13 cellular contexts compared by ENCODE assay signal in the genomic region with DNA sequence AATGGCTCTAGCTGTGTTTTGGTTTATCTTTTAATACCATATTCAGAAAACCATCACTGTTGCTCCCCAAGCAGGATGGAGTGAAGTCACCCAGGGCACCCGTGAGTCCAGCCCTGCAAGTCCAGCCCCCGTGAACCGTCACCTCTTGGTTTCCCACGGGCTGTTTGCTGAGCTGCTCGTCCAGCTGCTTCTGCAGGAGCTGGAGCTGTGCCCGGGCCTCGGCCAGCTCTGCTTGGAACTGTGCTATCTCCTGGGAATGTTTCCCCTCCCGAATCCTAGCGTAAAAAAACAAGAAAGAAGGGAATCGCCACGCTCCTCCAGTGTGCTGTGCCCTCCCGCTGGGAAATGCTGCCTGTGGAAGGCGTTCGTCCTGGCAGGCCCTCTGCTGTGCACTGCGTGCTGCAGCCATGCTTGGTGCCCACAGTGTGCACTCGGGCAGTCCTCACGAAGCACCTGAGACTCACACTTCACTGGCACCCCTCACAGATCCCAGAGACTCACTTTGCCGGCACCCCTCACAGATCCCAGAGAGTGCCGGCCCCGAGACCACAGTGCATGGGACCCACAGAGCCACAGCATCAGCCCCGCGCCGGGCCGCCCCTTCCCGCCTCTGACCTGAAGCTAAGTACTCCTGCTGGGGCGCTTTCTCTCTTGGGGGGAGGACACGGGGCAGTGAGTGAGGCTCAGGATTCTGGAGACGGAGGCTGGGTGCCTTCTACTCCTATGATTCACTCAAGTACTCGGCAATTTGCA. TPM values are rescaled to one million over a fixed set of nuclear protein-coding genes. Genes with fewer than 3 reads are reported as not detected.
DNase-seq lines count a peak whose midpoint lies in the region; ATAC-seq lines count a peak whose summit lies in the region.
"Had no signal": no experiment of that assay in that cellular context is flagged by ENCODE, and none has a peak within 500 bp of the region (broad histone marks: within the 10 kb centered on the region; RNA-seq: fewer than 3 reads in every experiment).

No MANE protein-coding gene starts in this region.

- H3K27me3 ChIP-seq in skeletal muscle tissue (ENCODE audit: control insufficient read depth in 3 of 3, insufficient read depth in 3 of 3, low read length in 3 of 3) (no peaks in the 10 kb centered on the region), HAP-1 (ENCODE audit: low read depth) (no peaks in the 10 kb centered on the region)
- H3K27me3 ChIP-seq: suprapubic skin had no signal

- peak overlapping the region; percentile 40 for H3K27ac ChIP-seq in skeletal muscle tissue (ENCODE audit: low read depth, low read length)
- H3K27ac ChIP-seq: suprapubic skin had no signal

- H3K9ac ChIP-seq in skeletal muscle tissue (ENCODE audit: low read depth in 1 of 3, low read length in 3 of 3), result peak overlapping the region in 2 of 3 donors; percentile 45 to 65

- H3K4me3 ChIP-seq in skeletal muscle tissue (ENCODE audit: low read length in 3 of 3) (no peak overlapping the region), HAP-1 (no peak overlapping the region)
- H3K4me3 ChIP-seq: suprapubic skin had no signal

- H3K9me3 ChIP-seq in skeletal muscle tissue (ENCODE audit: control insufficient read depth in 3 of 3, low read length in 3 of 3) (no peaks in the 10 kb centered on the region), HAP-1 (no peaks in the 10 kb centered on the region)
- H3K9me3 ChIP-seq: suprapubic skin had no signal

- H3K36me3 ChIP-seq in skeletal muscle tissue (ENCODE audit: control insufficient read depth in 3 of 3, insufficient read depth in 3 of 3, low read length in 3 of 3) (peaks cover 61 to 64% (median 61%) of the 10 kb centered on the region in 3 donors), HAP-1 (replicated peaks) (peaks cover 56% of the 10 kb centered on the region)

- DNase-seq in NCI-H2171 (lab: John Stamatoyannopoulos, UW) (peak; percentile 88), brain pericyte (ENCODE audit: low read depth, low spot score) (peak; percentile 86), iPS-NIHi11 (ENCODE audit: low spot score) (peak; percentile 1), HAP-1 (ENCODE audit: low spot score in 2 of 2) (no peak), COLO668 (lab: John Stamatoyannopoulos, UW; ENCODE audit: unreplicated experiment) (no peak), kidney glomerular epithelial cell (lab: John Stamatoyannopoulos, UW) (no peak)
- DNase-seq: CD4-positive, alpha-beta memory T cell; natural killer cell; NCI-H345; small intestine had no signal

- H3K4me1 ChIP-seq in skeletal muscle tissue (ENCODE audit: control insufficient read depth in 3 of 3, insufficient read depth in 3 of 3, low read length in 3 of 3) (peaks cover 15 to 28% (median 17%) of the 10 kb centered on the region in 3 donors), HAP-1 (no peaks in the 10 kb centered on the region)
- H3K4me1 ChIP-seq: suprapubic skin had no signal

- in situ Hi-C loops in HAP-1 (cut with MboI; ENCODE audit: low sequenced_read_pairs), result no loop called here

- ATAC-seq in HG03039 (IDR thresholded peaks at IDR 0.05; ENCODE audit: unreplicated experiment), result no peak
- ATAC-seq: natural killer cell had no signal

RNA-seq across cellular contexts. Expression of a gene that starts 15.4 kb away (rescaled TPM):
- total RNA-seq in skeletal muscle tissue, result 28.7 TPM

RNA-seq across cellular contexts. Expression of a gene that starts 51.7 kb away (rescaled TPM):
- 41.8 TPM for total RNA-seq in skeletal muscle tissue

Comparison
In these comparisons a context has a peak if more than half of its experiments do, and no peak if none do; other contexts are left out.
1. DNase-seq: peak in NCI-H2171 (single experiment), brain pericyte (single experiment) and iPS-NIHi11 (single experiment); none in HAP-1 (0 of 2), COLO668 (single experiment) and kidney glomerular epithelial cell (single experiment).